Comparison of ENCODE assay signal across 19 cellular contexts in genomic region chr1:55170426-55170825, GRCh38.
"Had no signal": no experiment of that assay in that cellular context is flagged by ENCODE, and none has a peak within 500 bp of the region (broad histone marks: within the 10 kb centered on the region; RNA-seq: fewer than 3 reads in every experiment).

No MANE protein-coding gene starts in this region.

- H3K4me3 Mint-ChIP-seq: activated CD4-positive, alpha-beta T cell treated with anti-CD3 and anti-CD28 coated beads, Interleukin-2, amount 10 ng/mL, durations not matched to agents 7 days and 5 days; activated naive CD4-positive, alpha-beta T cell treated with anti-CD3 and anti-CD28 coated beads for 36 hours; neural progenitor cell; type B pancreatic cell had no signal

- ATAC-seq: left ventricle myocardium superior had no signal

- H3K9me3 ChIP-seq: adrenal gland, esophagus muscularis mucosa, right atrium auricular region, stomach had no signal

- H3K4me3 ChIP-seq: adrenal gland, esophagus muscularis mucosa, neural progenitor cell, right atrium auricular region, SK-N-MC, stomach had no signal

- DNase-seq: activated CD4-positive, alpha-beta T cell treated with anti-CD3 and anti-CD28 coated beads, Interleukin-2, amount 10 ng/mL, durations not matched to agents 7 days and 5 days; activated CD8-positive, alpha-beta memory T cell treated with anti-CD3 and anti-CD28 coated beads for 24 hours; activated CD8-positive, alpha-beta memory T cell treated with anti-CD3 and anti-CD28 coated beads, Interleukin-2, amount 50 U/mL, for 48 hours; activated naive CD4-positive, alpha-beta T cell treated with anti-CD3 and anti-CD28 coated beads for 36 hours; adrenal gland; cerebellar nuclear complex; effector CD4-positive, alpha-beta T cell; left ventricle myocardium superior; mesendoderm; Right ventricle myocardium superior; stimulated activated CD4-positive, alpha-beta T cell treated with anti-CD3 and anti-CD28 coated beads, Interleukin-12 subunit alpha, Interleukin-12 subunit beta, amount 100 ng/mL, for 4 hours; stimulated activated CD4-positive, alpha-beta T cell treated with anti-CD3 and anti-CD28 coated beads, Interleukin-1b, Interleukin-23, amount 100 ng/mL, for 48 hours; stomach had no signal

- H3K9me3 Mint-ChIP-seq: activated CD4-positive, alpha-beta T cell treated with anti-CD3 and anti-CD28 coated beads, Interleukin-2, amount 10 ng/mL, durations not matched to agents 7 days and 5 days; activated naive CD4-positive, alpha-beta T cell treated with anti-CD3 and anti-CD28 coated beads for 36 hours; neural progenitor cell; type B pancreatic cell had no signal

- H3K27me3 ChIP-seq: adrenal gland, esophagus muscularis mucosa, neural progenitor cell, right atrium auricular region, stomach had no signal

- H3K4me1 ChIP-seq: adrenal gland, neural progenitor cell had no signal

- H3K27ac Mint-ChIP-seq: activated CD4-positive, alpha-beta T cell treated with anti-CD3 and anti-CD28 coated beads, Interleukin-2, amount 10 ng/mL, durations not matched to agents 7 days and 5 days; neural progenitor cell; progenitor cell of endocrine pancreas; type B pancreatic cell had no signal

- H3K27me3 Mint-ChIP-seq: activated CD4-positive, alpha-beta T cell treated with anti-CD3 and anti-CD28 coated beads, Interleukin-2, amount 10 ng/mL, durations not matched to agents 7 days and 5 days; progenitor cell of endocrine pancreas; type B pancreatic cell had no signal

- H3K27ac ChIP-seq: adrenal gland, esophagus muscularis mucosa, neural progenitor cell, right atrium auricular region, SK-N-MC, stomach had no signal
